Comparison of ENCODE assay signal across 35 cellular contexts in the genomic region with DNA sequence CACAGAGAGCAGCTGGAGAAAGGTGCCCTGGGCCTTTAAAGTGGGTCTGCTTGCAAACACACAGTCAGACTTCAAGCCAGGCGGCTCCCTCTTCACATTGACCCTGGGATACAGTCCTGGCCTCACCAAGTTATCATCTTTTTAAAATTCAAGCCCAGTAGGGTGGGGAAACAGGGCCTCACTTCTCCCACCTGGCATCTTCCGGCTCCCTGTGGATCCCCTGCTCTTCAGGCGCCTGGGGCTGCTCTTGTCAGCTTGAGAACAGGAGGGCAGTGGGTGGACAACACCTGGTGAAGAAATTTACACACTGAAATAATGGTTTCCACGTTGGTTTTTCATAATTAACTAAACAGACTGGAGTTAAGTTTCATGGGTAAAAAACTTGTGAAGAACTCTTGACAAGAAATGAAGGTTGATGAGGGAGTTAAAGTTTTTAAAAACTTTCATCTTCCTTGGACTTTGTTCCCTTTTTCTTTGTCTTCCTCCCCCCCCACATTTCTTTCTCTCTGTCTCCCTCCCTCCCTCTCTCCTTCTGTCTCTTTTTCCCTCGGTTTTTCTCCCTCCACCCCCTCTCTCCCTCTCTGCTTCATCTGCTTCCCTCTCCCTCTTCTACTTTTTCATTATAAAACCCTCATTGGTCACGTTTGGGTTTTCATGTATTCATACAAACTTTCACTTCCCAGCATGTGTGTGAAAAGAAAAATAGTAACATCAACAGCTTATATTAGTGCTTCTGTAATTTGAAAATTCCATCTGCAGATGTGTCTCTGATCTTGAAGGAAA.
"Had no signal": no experiment of that assay in that cellular context is flagged by ENCODE, and none has a peak within 500 bp of the region (broad histone marks: within the 10 kb centered on the region; RNA-seq: fewer than 3 reads in every experiment).

No MANE protein-coding gene starts in this region.

- H3K9me3 ChIP-seq: adrenal gland, body of pancreas, breast epithelium had no signal

- H3K36me3 Mint-ChIP-seq: activated CD4-positive, alpha-beta memory T cell treated with anti-CD3 and anti-CD28 coated beads for 36 hours; activated naive CD4-positive, alpha-beta T cell treated with anti-CD3 and anti-CD28 coated beads, Interleukin-2, amount 50 U/mL, for 72 hours; activated naive CD8-positive, alpha-beta T cell treated with anti-CD3 and anti-CD28 coated beads for 36 hours had no signal

- H3K27ac Mint-ChIP-seq: activated B cell treated with CpG ODN at 0.5 μM for 24 hours; activated CD4-positive, alpha-beta memory T cell treated with anti-CD3 and anti-CD28 coated beads for 36 hours; activated CD4-positive, alpha-beta T cell treated with anti-CD3 and anti-CD28 coated beads, Interleukin-2, amount 10 ng/mL, durations not matched to agents 24 days and 14 days; activated CD8-positive, alpha-beta T cell treated with anti-CD3 and anti-CD28 coated beads for 36 hours; activated naive CD4-positive, alpha-beta T cell treated with anti-CD3 and anti-CD28 coated beads for 36 hours; activated naive CD4-positive, alpha-beta T cell treated with anti-CD3 and anti-CD28 coated beads, Interleukin-2, amount 50 U/mL, for 72 hours; activated naive CD8-positive, alpha-beta T cell treated with anti-CD3 and anti-CD28 coated beads for 36 hours; activated T-cell treated with anti-CD3 and anti-CD28 coated beads, Interleukin-2, amount 50 U/mL, for 72 hours; activated T-helper 1 cell treated with anti-CD3 and anti-CD28 coated beads, Interleukin-12 subunit alpha, Interleukin-12 subunit beta, Interleukin-2, Interleukin-4 antibody, amounts not matched to agents 30 ng/mL and 10 ng/mL and 1 ng/mL, durations not matched to agents 14 hours and 24 hours and 36 hours; activated T-helper 17 cell treated with anti-CD3 and anti-CD28 coated beads, Interleukin-2, amount 50 U/mL, for 72 hours; T-helper 1 cell treated with Interleukin-12 subunit alpha and Interleukin-12 subunit beta and Interleukin-4 antibody, amounts not matched to agents 30 μg/mL and 1 μg/mL, for 36 hours; T-helper 2 cell treated with Interferon-gamma antibody and Interleukin-4, amounts not matched to agents 5 μg/mL and 100 μg/mL, for 36 hours had no signal

- H3K9me3 Mint-ChIP-seq: activated CD4-positive, alpha-beta memory T cell treated with anti-CD3 and anti-CD28 coated beads for 36 hours; activated CD8-positive, alpha-beta T cell treated with anti-CD3 and anti-CD28 coated beads for 36 hours; activated naive CD4-positive, alpha-beta T cell treated with anti-CD3 and anti-CD28 coated beads for 36 hours; activated naive CD4-positive, alpha-beta T cell treated with anti-CD3 and anti-CD28 coated beads, Interleukin-2, amount 50 U/mL, for 72 hours; activated naive CD8-positive, alpha-beta T cell treated with anti-CD3 and anti-CD28 coated beads for 36 hours; activated T-cell treated with anti-CD3 and anti-CD28 coated beads, Interleukin-2, amount 50 U/mL, for 4 hours; activated T-helper 1 cell treated with anti-CD3 and anti-CD28 coated beads, Interleukin-12 subunit alpha, Interleukin-12 subunit beta, Interleukin-2, Interleukin-4 antibody, amounts not matched to agents 30 ng/mL and 10 ng/mL and 1 ng/mL, durations not matched to agents 14 hours and 24 hours and 36 hours; activated T-helper 17 cell treated with anti-CD3 and anti-CD28 coated beads, Interleukin-2, amount 50 U/mL, for 72 hours; T-helper 1 cell treated with Interleukin-12 subunit alpha and Interleukin-12 subunit beta and Interleukin-4 antibody, amounts not matched to agents 30 μg/mL and 1 μg/mL, for 36 hours; T-helper 2 cell treated with Interferon-gamma antibody and Interleukin-4, amounts not matched to agents 5 μg/mL and 100 μg/mL, for 36 hours had no signal

- H3K4me1 ChIP-seq: adrenal gland, body of pancreas, breast epithelium had no signal

- H3K4me3 Mint-ChIP-seq: activated B cell treated with CpG ODN at 0.5 μM for 24 hours; activated CD4-positive, alpha-beta memory T cell treated with anti-CD3 and anti-CD28 coated beads for 36 hours; activated CD4-positive, alpha-beta T cell treated with anti-CD3 and anti-CD28 coated beads, Interleukin-2, amount 10 ng/mL, durations not matched to agents 24 days and 14 days; activated CD8-positive, alpha-beta T cell treated with anti-CD3 and anti-CD28 coated beads for 36 hours; activated naive CD4-positive, alpha-beta T cell treated with anti-CD3 and anti-CD28 coated beads for 36 hours; activated naive CD8-positive, alpha-beta T cell treated with anti-CD3 and anti-CD28 coated beads for 36 hours; activated T-cell treated with anti-CD3 and anti-CD28 coated beads, Interleukin-2, amount 50 U/mL, for 4 hours; activated T-cell treated with anti-CD3 and anti-CD28 coated beads, Interleukin-2, amount 50 U/mL, for 72 hours; activated T-helper 1 cell treated with anti-CD3 and anti-CD28 coated beads, Interleukin-12 subunit alpha, Interleukin-12 subunit beta, Interleukin-2, Interleukin-4 antibody, amounts not matched to agents 30 ng/mL and 10 ng/mL and 1 ng/mL, durations not matched to agents 14 hours and 24 hours and 36 hours; activated T-helper 17 cell treated with anti-CD3 and anti-CD28 coated beads, Interleukin-2, amount 50 U/mL, for 72 hours; T-helper 1 cell treated with Interleukin-12 subunit alpha and Interleukin-12 subunit beta and Interleukin-4 antibody, amounts not matched to agents 30 μg/mL and 1 μg/mL, for 36 hours; T-helper 2 cell treated with Interferon-gamma antibody and Interleukin-4, amounts not matched to agents 5 μg/mL and 100 μg/mL, for 36 hours had no signal

- H3K4me3 ChIP-seq: adrenal gland, body of pancreas, breast epithelium had no signal

- H3K27me3 Mint-ChIP-seq: activated B cell treated with CpG ODN at 0.5 μM for 24 hours; activated CD4-positive, alpha-beta T cell treated with anti-CD3 and anti-CD28 coated beads, Interleukin-2, amount 10 ng/mL, durations not matched to agents 24 days and 14 days; activated T-helper 17 cell treated with anti-CD3 and anti-CD28 coated beads, Interleukin-2, amount 50 U/mL, for 72 hours had no signal

- H3K36me3 ChIP-seq: adrenal gland, brain microvascular endothelial cell, breast epithelium had no signal

- H3K27me3 ChIP-seq: adrenal gland, body of pancreas, brain microvascular endothelial cell, breast epithelium had no signal

- H3K27ac ChIP-seq: adrenal gland, body of pancreas, brain microvascular endothelial cell, breast epithelium, VCaP had no signal

- FAIRE-seq: astrocyte, colon had no signal

- H3K4me1 Mint-ChIP-seq: activated B cell treated with CpG ODN at 0.5 μM for 24 hours; activated CD4-positive, alpha-beta T cell treated with anti-CD3 and anti-CD28 coated beads, Interleukin-2, amount 10 ng/mL, durations not matched to agents 24 days and 14 days; activated naive CD8-positive, alpha-beta T cell treated with anti-CD3 and anti-CD28 coated beads for 36 hours; activated T-helper 17 cell treated with anti-CD3 and anti-CD28 coated beads, Interleukin-2, amount 50 U/mL, for 72 hours had no signal

- ATAC-seq: activated CD8-positive, alpha-beta T cell treated with anti-CD3 and anti-CD28 coated beads for 36 hours; activated naive CD4-positive, alpha-beta T cell treated with anti-CD3 and anti-CD28 coated beads, Interleukin-2, amount 50 U/mL, for 72 hours; activated T-cell treated with anti-CD3 and anti-CD28 coated beads, Interleukin-2, amount 50 U/mL, for 4 hours; activated T-cell treated with anti-CD3 and anti-CD28 coated beads, Interleukin-2, amount 50 U/mL, for 72 hours; activated T-helper 17 cell treated with anti-CD3 and anti-CD28 coated beads, Interleukin-2, amount 50 U/mL, for 72 hours; body of pancreas had no signal

- DNase-seq: activated B cell treated with CpG ODN at 0.5 μM for 24 hours; activated CD4-positive, alpha-beta memory T cell treated with anti-CD3 and anti-CD28 coated beads for 36 hours; activated CD4-positive, alpha-beta T cell treated with anti-CD3 and anti-CD28 coated beads for 4 hours; activated CD4-positive, alpha-beta T cell treated with anti-CD3 and anti-CD28 coated beads, Interleukin-2, amount 10 ng/mL, durations not matched to agents 24 days and 14 days; activated CD4-positive, alpha-beta T cell treated with anti-CD3 and anti-CD28 coated beads, Interleukin-2, amount 50 U/mL, for 1 hour; activated CD4-positive, alpha-beta T cell treated with anti-CD3 and anti-CD28 coated beads, Interleukin-2, amount 50 U/mL, for 4 hours; activated CD4-positive, CD25-positive, alpha-beta regulatory T cell treated with anti-CD3 and anti-CD28 coated beads, Interleukin-2, amount 50 U/mL, for 72 hours; activated CD8-positive, alpha-beta memory T cell treated with anti-CD3 and anti-CD28 coated beads, Interleukin-2, amount 50 U/mL, for 4 hours; activated CD8-positive, alpha-beta T cell treated with anti-CD3 and anti-CD28 coated beads for 36 hours; activated effector memory CD4-positive, alpha-beta T cell treated with anti-CD3 and anti-CD28 coated beads, Interleukin-2, amount 50 U/mL, for 16 hours; activated gamma-delta T cell treated with Interleukin-2 at 50 U/mL for 16 hours; activated naive CD4-positive, alpha-beta T cell; activated naive CD4-positive, alpha-beta T cell treated with anti-CD3 and anti-CD28 coated beads for 36 hours; activated naive CD4-positive, alpha-beta T cell treated with anti-CD3 and anti-CD28 coated beads, Interleukin-2, amount 50 U/mL, for 16 hours; activated naive CD8-positive, alpha-beta T cell treated with anti-CD3 and anti-CD28 coated beads for 36 hours; activated T-cell treated with anti-CD3 and anti-CD28 coated beads for 4 hours; activated T-cell treated with anti-CD3 and anti-CD28 coated beads, Interleukin-2, amount 50 U/mL, for 1 hour; activated T-cell treated with anti-CD3 and anti-CD28 coated beads, Interleukin-2, amount 50 U/mL, for 4 hours; activated T-cell treated with anti-CD3 and anti-CD28 coated beads, Interleukin-2, amount 50 U/mL, for 72 hours; adrenal gland; amniotic stem cell; body of pancreas; brain microvascular endothelial cell; central memory CD4-positive, alpha-beta T cell; T-helper 2 cell; T-helper 9 cell had no signal
